ENCODE assay signal across 1 cellular context in the genomic region with DNA sequence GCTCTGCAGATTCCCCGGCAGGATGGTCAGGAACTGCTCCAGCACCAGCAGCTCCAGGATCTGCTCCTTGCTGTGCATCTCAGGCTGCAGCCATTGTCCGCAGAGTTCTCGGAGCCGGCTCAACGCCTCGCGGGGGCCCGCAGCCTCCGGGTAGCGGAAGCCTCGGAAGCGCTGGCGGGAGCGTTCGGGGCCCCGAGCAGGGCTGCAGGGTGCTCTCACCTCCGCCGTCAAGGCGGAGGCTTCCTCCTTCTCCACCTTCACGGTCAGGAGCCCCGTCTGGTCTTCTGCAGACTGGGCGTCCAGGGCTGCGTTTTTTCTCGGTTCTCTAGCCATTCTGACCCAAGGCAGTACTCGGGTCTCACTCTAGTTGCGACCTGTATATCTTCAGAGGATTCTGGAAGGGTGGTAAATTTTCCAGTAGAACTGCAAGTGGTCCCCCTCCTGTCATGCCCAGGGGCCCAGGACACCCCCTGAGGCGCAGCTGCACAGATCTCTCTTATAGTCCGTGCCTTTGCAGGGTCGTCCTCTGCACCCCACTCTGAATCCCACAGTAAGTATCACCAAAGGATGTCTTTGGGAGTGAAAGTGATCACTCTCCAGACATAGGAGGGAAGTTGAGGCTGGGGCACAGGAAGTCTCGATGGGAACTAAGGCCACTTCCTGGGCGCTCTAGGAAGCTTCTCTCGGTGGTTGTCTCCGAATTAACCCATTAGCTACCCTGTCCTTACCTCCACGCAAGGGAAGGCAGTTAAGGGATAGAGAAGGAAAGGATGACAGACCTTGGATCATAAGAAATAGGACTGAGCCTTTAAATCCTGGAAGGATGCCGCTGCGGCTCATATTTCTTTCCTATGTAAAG.
TF ChIP-seq lines count a peak whose summit lies in the region.

Gene ZKSCAN4, minus strand, starts transcription at position 622 of the 859 bp plus-strand sequence. Its CDS starts 289 bp downstream, at position 333.

TF ChIP-seq in K562, 482 proteins besides CTCF, POLR2A, EP300 and RAD21 (continued from another document and continues in another):
- TF ChIP-seq, protein P1, sequence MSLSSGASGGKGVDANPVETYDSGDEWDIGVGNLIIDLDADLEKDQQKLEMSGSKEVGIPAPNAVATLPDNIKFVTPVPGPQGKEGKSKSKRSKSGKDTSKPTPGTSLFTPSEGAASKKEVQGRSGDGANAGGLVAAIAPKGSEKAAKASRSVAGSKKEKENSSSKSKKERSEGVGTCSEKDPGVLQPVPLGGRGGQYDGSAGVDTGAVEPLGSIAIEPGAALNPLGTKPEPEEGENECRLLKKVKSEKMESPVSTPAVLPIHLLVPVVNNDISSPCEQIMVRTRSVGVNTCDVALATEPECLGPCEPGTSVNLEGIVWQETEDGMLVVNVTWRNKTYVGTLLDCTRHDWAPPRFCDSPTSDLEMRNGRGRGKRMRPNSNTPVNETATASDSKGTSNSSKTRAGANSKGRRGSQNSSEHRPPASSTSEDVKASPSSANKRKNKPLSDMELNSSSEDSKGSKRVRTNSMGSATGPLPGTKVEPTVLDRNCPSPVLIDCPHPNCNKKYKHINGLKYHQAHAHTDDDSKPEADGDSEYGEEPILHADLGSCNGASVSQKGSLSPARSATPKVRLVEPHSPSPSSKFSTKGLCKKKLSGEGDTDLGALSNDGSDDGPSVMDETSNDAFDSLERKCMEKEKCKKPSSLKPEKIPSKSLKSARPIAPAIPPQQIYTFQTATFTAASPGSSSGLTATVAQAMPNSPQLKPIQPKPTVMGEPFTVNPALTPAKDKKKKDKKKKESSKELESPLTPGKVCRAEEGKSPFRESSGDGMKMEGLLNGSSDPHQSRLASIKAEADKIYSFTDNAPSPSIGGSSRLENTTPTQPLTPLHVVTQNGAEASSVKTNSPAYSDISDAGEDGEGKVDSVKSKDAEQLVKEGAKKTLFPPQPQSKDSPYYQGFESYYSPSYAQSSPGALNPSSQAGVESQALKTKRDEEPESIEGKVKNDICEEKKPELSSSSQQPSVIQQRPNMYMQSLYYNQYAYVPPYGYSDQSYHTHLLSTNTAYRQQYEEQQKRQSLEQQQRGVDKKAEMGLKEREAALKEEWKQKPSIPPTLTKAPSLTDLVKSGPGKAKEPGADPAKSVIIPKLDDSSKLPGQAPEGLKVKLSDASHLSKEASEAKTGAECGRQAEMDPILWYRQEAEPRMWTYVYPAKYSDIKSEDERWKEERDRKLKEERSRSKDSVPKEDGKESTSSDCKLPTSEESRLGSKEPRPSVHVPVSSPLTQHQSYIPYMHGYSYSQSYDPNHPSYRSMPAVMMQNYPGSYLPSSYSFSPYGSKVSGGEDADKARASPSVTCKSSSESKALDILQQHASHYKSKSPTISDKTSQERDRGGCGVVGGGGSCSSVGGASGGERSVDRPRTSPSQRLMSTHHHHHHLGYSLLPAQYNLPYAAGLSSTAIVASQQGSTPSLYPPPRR (CRISPR knock-in tag; IDR thresholded peaks at IDR 0.05; ENCODE audit: borderline replicate concordance) = no peak
- TF ChIP-seq U2AF1 (optimal IDR thresholded peaks at IDR 0.05; ENCODE audit: low read depth, low read length) (no peak), ARID1B (IDR thresholded peaks at IDR 0.05) (0 out of 2 replicates have a peak, but pooled peaks have one; percentile 7), ZBTB9 (CRISPR knock-in tag; IDR thresholded peaks at IDR 0.05) (peak; percentile 67; the same call in 1 of the 2 replicates), RCOR1 (IDR thresholded peaks at IDR 0.05; ENCODE audit: borderline replicate concordance in 1 of 2, low read depth in 2 of 2, low read length in 2 of 2) (no peak), ZNF551 (CRISPR knock-in tag; IDR thresholded peaks at IDR 0.05) (no peak), NCOR1 (IDR thresholded peaks at IDR 0.05) (peak; percentile 34; the same call in 1 of the 2 replicates), ZC3H4 (CRISPR knock-in tag; IDR thresholded peaks at IDR 0.05; ENCODE audit: borderline replicate concordance) (no peak), ZFPM2 (CRISPR knock-in tag; IDR thresholded peaks at IDR 0.05) (no peak), OTX1 (CRISPR knock-in tag; IDR thresholded peaks at IDR 0.05) (peak; percentile 86; the same call in 1 of the 2 replicates), SRSF3 (IDR thresholded peaks at IDR 0.05; ENCODE audit: insufficient read depth, low read length) (no peak), MAZ (CRISPR knock-in tag; conservative IDR thresholded peaks at IDR 0.05 in 1 of 2, IDR thresholded peaks at IDR 0.05 in 1 of 2) (peak in 1 of 2 experiments; percentile 84; a peak in 2 of 4 replicates), ARNT (IDR thresholded peaks at IDR 0.05) (peak; percentile 46 to 79; a peak in 2 of 4 replicates), DACH1 (IDR thresholded peaks at IDR 0.05; ENCODE audit: partially characterized antibody) (no peak), BHLHE40 (IDR thresholded peaks at IDR 0.05; ENCODE audit: low read length) (no peak), NR0B1 (IDR thresholded peaks at IDR 0.05; ENCODE audit: partially characterized antibody) (no peak), ZNF668 (CRISPR knock-in tag; IDR thresholded peaks at IDR 0.05) (no peak), ZKSCAN1 (IDR thresholded peaks at IDR 0.05; ENCODE audit: low read depth, low read length) (no peak), PHF21A (IDR thresholded peaks at IDR 0.05; ENCODE audit: borderline replicate concordance, low read depth) (peak; percentile 11; the same call in 1 of the 2 replicates), ZNF407 (IDR thresholded peaks at IDR 0.05; ENCODE audit: low read depth) (no peak), NFIC (IDR thresholded peaks at IDR 0.05) (peak; percentile 59), NFATC3 (IDR thresholded peaks at IDR 0.05) (no peak), MAFG (tag; conservative IDR thresholded peaks at IDR 0.05) (no peak), ZNF316 (IDR thresholded peaks at IDR 0.05) (no peak), ZNF766 (CRISPR knock-in tag; conservative IDR thresholded peaks at IDR 0.05) (no peak), KDM2B (CRISPR knock-in tag; IDR thresholded peaks at IDR 0.05) (peak; percentile 1; the same call in 1 of the 2 replicates), TEAD1 (CRISPR knock-in tag; IDR thresholded peaks at IDR 0.05) (no peak; a peak in 1 of 4 replicates), XRCC5 (IDR thresholded peaks at IDR 0.05; ENCODE audit: low read depth, low read length) (no peak), BACH1 (tag; IDR thresholded peaks at IDR 0.05) (no peak), ZNF184 (CRISPR knock-in tag; IDR thresholded peaks at IDR 0.05) (no peak), TAL1 (IDR thresholded peaks at IDR 0.05) (no peak), MED1 (CRISPR knock-in tag; IDR thresholded peaks at IDR 0.05; ENCODE audit: borderline replicate concordance) (no peak), SMARCA5 (IDR thresholded peaks at IDR 0.05) (no peak), THAP12 (CRISPR knock-in tag; IDR thresholded peaks at IDR 0.05) (peak; percentile 98), PHTF2 (CRISPR knock-in tag; IDR thresholded peaks at IDR 0.05) (no peak), DDX20 (tag; IDR thresholded peaks at IDR 0.05; ENCODE audit: low read depth) (no peak), NR3C1 (CRISPR knock-in tag; IDR thresholded peaks at IDR 0.05) (no peak), KDM5B (IDR thresholded peaks at IDR 0.05; ENCODE audit: insufficient replicate concordance, low read depth, low read length) (peak; percentile 74), MEF2D (tag; conservative IDR thresholded peaks at IDR 0.05; ENCODE audit: low read depth) (no peak), POU5F1 (IDR thresholded peaks at IDR 0.05; ENCODE audit: borderline replicate concordance, low read depth, low read length, partially characterized antibody) (no peak), ZKSCAN3 (CRISPR knock-in tag; IDR thresholded peaks at IDR 0.05) (no peak), BMI1 (IDR thresholded peaks at IDR 0.05; ENCODE audit: low read length) (no peak), GABPA (tag; conservative IDR thresholded peaks at IDR 0.05; ENCODE audit: low read depth) (peak; percentile 99)
- TF ChIP-seq, protein P2, sequence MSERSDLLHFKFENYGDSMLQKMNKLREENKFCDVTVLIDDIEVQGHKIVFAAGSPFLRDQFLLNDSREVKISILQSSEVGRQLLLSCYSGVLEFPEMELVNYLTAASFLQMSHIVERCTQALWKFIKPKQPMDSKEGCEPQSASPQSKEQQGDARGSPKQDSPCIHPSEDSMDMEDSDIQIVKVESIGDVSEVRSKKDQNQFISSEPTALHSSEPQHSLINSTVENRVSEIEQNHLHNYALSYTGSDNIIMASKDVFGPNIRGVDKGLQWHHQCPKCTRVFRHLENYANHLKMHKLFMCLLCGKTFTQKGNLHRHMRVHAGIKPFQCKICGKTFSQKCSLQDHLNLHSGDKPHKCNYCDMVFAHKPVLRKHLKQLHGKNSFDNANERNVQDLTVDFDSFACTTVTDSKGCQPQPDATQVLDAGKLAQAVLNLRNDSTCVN (CRISPR knock-in tag; IDR thresholded peaks at IDR 0.05) = 0 out of 2 replicates have a peak, but pooled peaks have one; percentile 52
